ENCODE assay signal across 8 cellular contexts in the genomic region with DNA sequence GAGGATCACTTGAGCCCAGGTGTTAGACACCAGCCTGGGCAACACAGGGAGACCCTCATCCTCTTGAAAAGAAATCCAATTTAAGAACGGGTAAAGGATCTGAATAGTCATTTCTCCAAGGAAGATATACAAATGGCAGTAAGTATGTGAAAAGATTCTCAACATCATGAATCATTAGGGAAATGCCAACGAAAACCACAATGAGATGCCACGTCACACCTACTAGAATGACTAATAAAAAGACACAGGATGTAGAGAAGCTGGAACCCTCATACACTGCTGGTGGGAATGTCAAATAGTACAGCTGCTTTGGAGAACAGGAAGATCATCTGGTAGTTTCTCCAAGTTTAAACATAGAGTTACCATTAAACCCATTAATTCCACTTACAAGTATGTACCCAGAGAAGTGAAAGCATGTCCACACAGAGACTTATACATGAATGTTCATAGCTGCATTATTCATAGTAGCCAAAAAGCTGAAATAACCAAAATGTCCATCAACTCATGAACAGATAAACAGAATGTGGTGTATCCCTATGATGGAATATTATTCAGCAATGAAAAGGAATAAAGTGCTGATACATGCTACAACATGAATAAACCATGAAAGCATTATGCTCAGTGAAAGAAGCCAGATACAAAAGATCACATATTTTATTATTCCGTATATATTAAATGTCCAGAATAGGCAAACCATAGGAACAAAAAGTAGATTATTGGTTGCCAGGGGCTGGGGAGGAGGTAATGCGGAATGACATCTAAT. TPM values are rescaled to one million over a fixed set of nuclear protein-coding genes. Genes with fewer than 3 reads are reported as not detected.
DNase-seq lines count a peak whose midpoint lies in the region; ATAC-seq and TF ChIP-seq lines count a peak whose summit lies in the region.

No MANE protein-coding gene starts in this region.

- H3K4me1 ChIP-seq in gastroesophageal sphincter (no peaks in the 10 kb centered on the region), Peyer's patch (no peaks in the 10 kb centered on the region)

- H3K27me3 Mint-ChIP-seq in stimulated activated naive B cell treated with anti-CD40 and anti-IgM and Interleukin-4, amounts not matched to agents 10 μg/mL and 1 μg/mL and 100 μg/mL, for 72 hours, result no peaks in the 10 kb centered on the region

- no peak overlapping the region for H3K4me3 Mint-ChIP-seq in stimulated activated naive B cell treated with anti-CD40 and anti-IgM and Interleukin-4, amounts not matched to agents 10 μg/mL and 1 μg/mL and 100 μg/mL, for 72 hours

- no peaks in the 10 kb centered on the region for H3K36me3 Mint-ChIP-seq in stimulated activated naive B cell treated with anti-CD40 and anti-IgM and Interleukin-4, amounts not matched to agents 10 μg/mL and 1 μg/mL and 100 μg/mL, for 72 hours

- no peak for TF ChIP-seq POLR2A in gastroesophageal sphincter (IDR thresholded peaks at IDR 0.05)
- no peak for TF ChIP-seq POLR2A in Peyer's patch (IDR thresholded peaks at IDR 0.05)

- H3K9me3 ChIP-seq in gastroesophageal sphincter (no peaks in the 10 kb centered on the region), Peyer's patch (no peaks in the 10 kb centered on the region)

- H3K36me3 ChIP-seq in gastroesophageal sphincter (no peaks in the 10 kb centered on the region), Peyer's patch (no peaks in the 10 kb centered on the region)

- CTCF ChIA-PET in RWPE1 (lab: Yijun Ruan, JAX), result interaction anchor here (0.6 kb wide), 1 partner anchor 605 kb away, joined by 3 read pairs; no protein-coding TSS in a partner anchor

- DNase-seq in activated T-cell treated with anti-CD3 and anti-CD28 coated beads for 24 hours (ENCODE audit: low read depth), result peak; percentile 44
- no peak for DNase-seq in activated T-cell treated with anti-CD3 and anti-CD28 coated beads, Interleukin-2, amount 50 U/mL, for 1 hour
- DNase-seq in RWPE1 (ENCODE audit: low spot score), result peak; percentile 78
- DNase-seq in dermis blood vessel endothelial cell, result peak; percentile 94
- peak; percentile 44 for DNase-seq in stimulated activated naive B cell treated with anti-CD40 and anti-IgM and Interleukin-4, amounts not matched to agents 10 μg/mL and 1 μg/mL and 100 μg/mL, for 72 hours
- no peak for DNase-seq in SHP77 treated with DMSO at 0.1 percent for 48 hours (lab: John Stamatoyannopoulos, UW)
- no peak for DNase-seq in Peyer's patch

- POLR2A ChIA-PET in RWPE1 (lab: Yijun Ruan, JAX; ENCODE audit: low non-redundant PET), result interaction anchor here (0.6 kb wide), 1 partner anchor 25 kb away, joined by 7 read pairs; no protein-coding TSS in a partner anchor

- peak overlapping the region; percentile 26 for H3K27ac Mint-ChIP-seq in stimulated activated naive B cell treated with anti-CD40 and anti-IgM and Interleukin-4, amounts not matched to agents 10 μg/mL and 1 μg/mL and 100 μg/mL, for 72 hours

- H3K27me3 ChIP-seq in gastroesophageal sphincter (no peaks in the 10 kb centered on the region), Peyer's patch (no peaks in the 10 kb centered on the region)

- peak; percentile 93 to 95 for ATAC-seq in stimulated activated naive B cell treated with anti-CD40 and anti-IgM and Interleukin-4, amounts not matched to agents 10 μg/mL and 1 μg/mL and 100 μg/mL, for 72 hours (replicated peaks)
- ATAC-seq in gastroesophageal sphincter, result no peak

- TF ChIP-seq CTCF in RWPE1 (conservative IDR thresholded peaks at IDR 0.05; ENCODE audit: low read depth) (no peak), gastroesophageal sphincter (IDR thresholded peaks at IDR 0.05) (no peak), Peyer's patch (IDR thresholded peaks at IDR 0.05) (no peak)

- peaks cover 0 to 2% of the 10 kb centered on the region in 2 donors for H3K9me3 Mint-ChIP-seq in stimulated activated naive B cell treated with anti-CD40 and anti-IgM and Interleukin-4, amounts not matched to agents 10 μg/mL and 1 μg/mL and 100 μg/mL, for 72 hours

- peaks cover 18 to 20% of the 10 kb centered on the region in 2 donors for H3K4me1 Mint-ChIP-seq in stimulated activated naive B cell treated with anti-CD40 and anti-IgM and Interleukin-4, amounts not matched to agents 10 μg/mL and 1 μg/mL and 100 μg/mL, for 72 hours

- H3K4me3 ChIP-seq in gastroesophageal sphincter, result no peak overlapping the region
- no peak overlapping the region for H3K4me3 ChIP-seq in Peyer's patch

- TF ChIP-seq EP300 in gastroesophageal sphincter (IDR thresholded peaks at IDR 0.05), result no peak

- H3K27ac ChIP-seq in RWPE1 (peak overlapping the region; percentile 88), gastroesophageal sphincter (no peak overlapping the region), Peyer's patch (no peak overlapping the region)

- WGBS in gastroesophageal sphincter (ENCODE audit: low coverage in 1 of 2), 2 donors, result 57 to 82% methylated on average over 4 to 5 of the region's 5 CpGs

RNA-seq across cellular contexts. Expression of gene ZMIZ2, which starts 13.1 kb away (rescaled TPM):
- total RNA-seq in dermis blood vessel endothelial cell (10.5 and 10.6 TPM in 2 replicates), gastroesophageal sphincter (10 to 100 TPM; 12.7 to 28.0 (median 20.5) TPM), Peyer's patch (100 to 1,000 TPM in 2 of 4 donors, 10 to 100 TPM in 2; 34.9 to 150 (median 93.3) TPM)

Comparison
In these comparisons a context has a peak if more than half of its experiments do, and no peak if none do; other contexts are left out.
1. DNase-seq: peak in activated T-cell treated with anti-CD3 and anti-CD28 coated beads for 24 hours (single experiment), RWPE1 (single experiment), dermis blood vessel endothelial cell (single experiment) and stimulated activated naive B cell treated with anti-CD40 and anti-IgM and Interleukin-4, amounts not matched to agents 10 μg/mL and 1 μg/mL and 100 μg/mL, for 72 hours (single experiment); none in activated T-cell treated with anti-CD3 and anti-CD28 coated beads, Interleukin-2, amount 50 U/mL, for 1 hour (single experiment), SHP77 treated with DMSO at 0.1 percent for 48 hours (single experiment) and Peyer's patch (0 of 3).